In genomic region chr20:48750941-48751620, GRCh38 we compare ENCODE assay signal across 8 cellular contexts.
DNase-seq lines count a peak whose midpoint lies in the region; ATAC-seq and TF ChIP-seq lines count a peak whose summit lies in the region.

No MANE protein-coding gene starts in this region.

- no peaks in the 10 kb centered on the region for H3K36me3 ChIP-seq in KOPT-K1 (ENCODE audit: insufficient read depth, low read length)

- H3K27ac ChIP-seq in KOPT-K1 (ENCODE audit: low read depth, low read length, poor library complexity, severe bottlenecking): peak overlapping the region; percentile 66
- peak overlapping the region; percentile 53 to 100 (median 94) for H3K27ac ChIP-seq in dorsolateral prefrontal cortex

- peak overlapping the region; percentile 97 for H3K27ac Mint-ChIP-seq in T-helper 17 cell
- peak overlapping the region in 3 of 6 donors; percentile 26 to 74 (median 41) for H3K27ac Mint-ChIP-seq in naive B cell
- no peak overlapping the region for H3K27ac Mint-ChIP-seq in mesothelial cell of epicardium

- ATAC-seq in T-helper 17 cell: peak; percentile 97
- peak in 1 of 2 donors; percentile 31 for ATAC-seq in naive B cell (ENCODE audit: low read depth in 2 of 2)
- no peak for ATAC-seq in HG03095 (IDR thresholded peaks at IDR 0.05; ENCODE audit: unreplicated experiment)

- H3K36me3 Mint-ChIP-seq in T-helper 17 cell (ENCODE audit: low read depth) (no peaks in the 10 kb centered on the region), naive B cell (peaks cover 0 to 21% of the 10 kb centered on the region in 2 donors), mesothelial cell of epicardium (no peaks in the 10 kb centered on the region)

- H3K9me3 Mint-ChIP-seq in naive B cell: peaks cover 0 to 10% (median 6%) of the 10 kb centered on the region in 7 donors
- peaks cover 6% of the 10 kb centered on the region for H3K9me3 Mint-ChIP-seq in mesothelial cell of epicardium

- peaks cover 7% of the 10 kb centered on the region for H3K9me3 ChIP-seq in KOPT-K1 (ENCODE audit: insufficient read depth, low read length, poor library complexity, severe bottlenecking)
- H3K9me3 ChIP-seq in T-helper 17 cell (ENCODE audit: control insufficient read depth, low read length, poor library complexity, severe bottlenecking): peaks cover 4% of the 10 kb centered on the region

- peaks cover 67% of the 10 kb centered on the region for H3K4me1 Mint-ChIP-seq in T-helper 17 cell
- peaks cover 65 to 82% (median 81%) of the 10 kb centered on the region in 3 donors for H3K4me1 Mint-ChIP-seq in naive B cell
- H3K4me1 Mint-ChIP-seq in mesothelial cell of epicardium: peaks cover 6% of the 10 kb centered on the region

- peak overlapping the region in 7 of 59 donors; percentile 2 to 21 (median 12) for H3K4me3 ChIP-seq in dorsolateral prefrontal cortex

- intact Hi-C loops in dorsolateral prefrontal cortex (cut with DNase I): loop anchor here in 1 of 2 donors (5.0 kb wide), 3 partner anchors 56 to 151 kb away; partner anchors contain the start of gene PREX1

- TF ChIP-seq CTCF in dorsolateral prefrontal cortex (IDR thresholded peaks at IDR 0.05 in 54 of 56, conservative IDR thresholded peaks at IDR 0.05 in 2 of 56; ENCODE audit: low read depth in 1 of 56, partially characterized antibody in 56 of 56) (peak in 14 of 56 donors; percentile 5 to 37 (median 13)), mesothelial cell of epicardium (IDR thresholded peaks at IDR 0.05; ENCODE audit: unreplicated experiment) (no peak)

- H3K27me3 Mint-ChIP-seq in T-helper 17 cell (no peaks in the 10 kb centered on the region), naive B cell (no peaks in the 10 kb centered on the region), mesothelial cell of epicardium (ENCODE audit: low read depth) (peaks cover 7% of the 10 kb centered on the region)

- peak; percentile 36 to 58 (median 57) for DNase-seq in T-helper 17 cell
- peak in 9 of 10 donors; percentile 61 to 80 (median 77) for DNase-seq in dorsolateral prefrontal cortex
- no peak for DNase-seq in naive B cell
- DNase-seq in NCI-H1105 (lab: John Stamatoyannopoulos, UW): no peak
- DNase-seq in dedifferentiated amniotic fluid mesenchymal stem cell (ENCODE audit: extremely low spot score): no peak
- no peak for DNase-seq in mesothelial cell of epicardium (ENCODE audit: low spot score in 2 of 2, unreplicated experiment in 2 of 2)

- H3K4me3 Mint-ChIP-seq in T-helper 17 cell (peak overlapping the region; percentile 59), naive B cell (peak overlapping the region in 6 of 8 donors; percentile 54 to 74 (median 70)), mesothelial cell of epicardium (no peak overlapping the region)

- H3K27me3 ChIP-seq in dorsolateral prefrontal cortex: no peaks in the 10 kb centered on the region

Comparison
In these comparisons a context has a peak if more than half of its experiments do, and no peak if none do; other contexts are left out.
1. DNase-seq: peak in T-helper 17 cell (3 of 3) and dorsolateral prefrontal cortex (9 of 10); none in naive B cell (single experiment), NCI-H1105 (single experiment), dedifferentiated amniotic fluid mesenchymal stem cell (single experiment) and mesothelial cell of epicardium (0 of 2).